Comparison of ENCODE assay signal across 1 cellular context in genomic region chr9:15306757-15307522, GRCh38.
TF ChIP-seq lines count a peak whose summit lies in the region.

Gene TTC39B (minus strand): TSS chr9:15307216. CDS start chr9:15307125, 91 bp downstream.

TF ChIP-seq in HepG2, 621 proteins besides CTCF, POLR2A, EP300 and RAD21 (continued from another document and continues in another):
- TF ChIP-seq NFKB2 (CRISPR knock-in tag; IDR thresholded peaks at IDR 0.05; ENCODE audit: borderline replicate concordance), result peak; percentile 23; the same call in 1 of the 2 replicates
- TF ChIP-seq TAF1 (CRISPR knock-in tag; IDR thresholded peaks at IDR 0.05), result peak; percentile 79
- TF ChIP-seq IKZF4 (CRISPR knock-in tag; IDR thresholded peaks at IDR 0.05; ENCODE audit: borderline replicate concordance, low read depth, not compliant biosample characterization), result no peak
- 0 out of 2 replicates have a peak, but pooled peaks have one; percentile 8 for TF ChIP-seq ZNF605 (CRISPR knock-in tag; IDR thresholded peaks at IDR 0.05)
- peak; percentile 2 for TF ChIP-seq ZNF18 (CRISPR knock-in tag; IDR thresholded peaks at IDR 0.05; ENCODE audit: insufficient replicate concordance)
- TF ChIP-seq MLXIP (CRISPR knock-in tag; IDR thresholded peaks at IDR 0.05; ENCODE audit: borderline replicate concordance), result peak; percentile 56; the same call in 1 of the 2 replicates
- no peak; the same call in 1 of the 2 replicates for TF ChIP-seq EED (CRISPR knock-in tag; IDR thresholded peaks at IDR 0.05)
- TF ChIP-seq MLLT10 (CRISPR knock-in tag; IDR thresholded peaks at IDR 0.05), result no peak
- 0 out of 2 replicates have a peak, but pooled peaks have one; percentile 11 for TF ChIP-seq ZNF768 (CRISPR knock-in tag; IDR thresholded peaks at IDR 0.05)
- peak; percentile 22; the same call in 1 of the 2 replicates for TF ChIP-seq POGZ (CRISPR knock-in tag; IDR thresholded peaks at IDR 0.05)
- peak; percentile 29; the same call in 1 of the 2 replicates for TF ChIP-seq THAP9 (CRISPR knock-in tag; IDR thresholded peaks at IDR 0.05; ENCODE audit: borderline replicate concordance)
- TF ChIP-seq YY1 (IDR thresholded peaks at IDR 0.05; ENCODE audit: insufficient read depth, insufficient replicate concordance, low read depth, low read length), result peak; percentile 78
- no peak for TF ChIP-seq ZNF30 (CRISPR knock-in tag; IDR thresholded peaks at IDR 0.05)
- TF ChIP-seq ZSCAN5A (CRISPR knock-in tag; IDR thresholded peaks at IDR 0.05; ENCODE audit: borderline replicate concordance), result no peak; the same call in 1 of the 2 replicates
- TF ChIP-seq MTA3 (CRISPR knock-in tag; IDR thresholded peaks at IDR 0.05), result no peak
- no peak for TF ChIP-seq ZNF790 (CRISPR knock-in tag; IDR thresholded peaks at IDR 0.05; ENCODE audit: borderline replicate concordance)
- no peak for TF ChIP-seq GPBP1L1 (CRISPR knock-in tag; IDR thresholded peaks at IDR 0.05)
- TF ChIP-seq HOMEZ (CRISPR knock-in tag; IDR thresholded peaks at IDR 0.05; ENCODE audit: low read depth), result 0 out of 2 replicates have a peak, but pooled peaks have one; percentile 21
- TF ChIP-seq IRF1 (CRISPR knock-in tag; IDR thresholded peaks at IDR 0.05; ENCODE audit: low read depth), result no peak
- no peak for TF ChIP-seq MEIS1 (CRISPR knock-in tag; IDR thresholded peaks at IDR 0.05; ENCODE audit: borderline replicate concordance)
- TF ChIP-seq PHF8 (CRISPR knock-in tag; IDR thresholded peaks at IDR 0.05), result peak; percentile 83
- peak; percentile 22; the same call in 1 of the 2 replicates for TF ChIP-seq SNAI1 (CRISPR knock-in tag; IDR thresholded peaks at IDR 0.05; ENCODE audit: borderline replicate concordance)
- peak; percentile 19; the same call in 1 of the 2 replicates for TF ChIP-seq ZMYM3 (CRISPR knock-in tag; IDR thresholded peaks at IDR 0.05)
- 0 out of 2 replicates have a peak, but pooled peaks have one; percentile 20 for TF ChIP-seq FOXP4 (CRISPR knock-in tag; IDR thresholded peaks at IDR 0.05)
- 0 out of 2 replicates have a peak, but pooled peaks have one; percentile 52 for TF ChIP-seq HES4 (CRISPR knock-in tag; IDR thresholded peaks at IDR 0.05; ENCODE audit: borderline replicate concordance)
- TF ChIP-seq DMAP1 (CRISPR knock-in tag; IDR thresholded peaks at IDR 0.05), result peak; percentile 35; the same call in 1 of the 2 replicates
- TF ChIP-seq ZNF800 (CRISPR knock-in tag; IDR thresholded peaks at IDR 0.05), result peak; percentile 86
- TF ChIP-seq ZNF761 (CRISPR knock-in tag; conservative IDR thresholded peaks at IDR 0.05), result peak; percentile 74; the same call in 1 of the 2 replicates
- TF ChIP-seq ZKSCAN1 (IDR thresholded peaks at IDR 0.05; ENCODE audit: low read length), result no peak
- peak; percentile 64 for TF ChIP-seq ZFY (CRISPR knock-in tag; IDR thresholded peaks at IDR 0.05)
- TF ChIP-seq KDM4B (CRISPR knock-in tag; IDR thresholded peaks at IDR 0.05), result no peak
- 0 out of 2 replicates have a peak, but pooled peaks have one; percentile 38 for TF ChIP-seq TMF1 (CRISPR knock-in tag; IDR thresholded peaks at IDR 0.05; ENCODE audit: low read depth)
- TF ChIP-seq ZNF280D (CRISPR knock-in tag; IDR thresholded peaks at IDR 0.05), result 0 out of 2 replicates have a peak, but pooled peaks have one; percentile 24
- TF ChIP-seq ZNF382 (CRISPR knock-in tag; IDR thresholded peaks at IDR 0.05; ENCODE audit: borderline replicate concordance), result no peak
- peak; percentile 85; the same call in 1 of the 2 replicates for TF ChIP-seq ATF5 (CRISPR knock-in tag; IDR thresholded peaks at IDR 0.05; ENCODE audit: low read depth)
